Comparison of ENCODE assay signal across 7 cellular contexts in genomic region chr4:176002007-176002623, GRCh38.
DNase-seq lines count a peak whose midpoint lies in the region; ATAC-seq and TF ChIP-seq lines count a peak whose summit lies in the region.

No MANE protein-coding gene starts in this region.

- peaks cover 2% of the 10 kb centered on the region for H3K27me3 ChIP-seq in GM06990 (replicated peaks; ENCODE audit: control insufficient read depth, insufficient read depth, low read length)
- peaks cover 23% of the 10 kb centered on the region for H3K27me3 ChIP-seq in skeletal muscle satellite cell (ENCODE audit: control insufficient read depth, insufficient read depth, low read length)

- no peak for TF ChIP-seq CTCF in GM06990 (IDR thresholded peaks at IDR 0.05; ENCODE audit: insufficient read depth, low read length, poor library complexity, severe bottlenecking)

- H3K4me3 ChIP-seq in GM06990 (replicated peaks; ENCODE audit: low read depth, low read length) (peak overlapping the region; percentile 59), skeletal muscle satellite cell (ENCODE audit: low read length) (peak overlapping the region; percentile 76)

- H3K4me2 ChIP-seq in skeletal muscle satellite cell (ENCODE audit: low read length): peak overlapping the region; percentile 99

- no peaks in the 10 kb centered on the region for H3K9me3 ChIP-seq in skeletal muscle satellite cell (replicated peaks; ENCODE audit: low read length)

- in situ Hi-C loops in KBM-7 (cut with MboI; ENCODE audit: low pct_unique_long_range_greater_than_20kb, low sequenced_read_pairs): no loop called here

- peak; percentile 72 for ATAC-seq in GM21515 (IDR thresholded peaks at IDR 0.05; ENCODE audit: unreplicated experiment)
- ATAC-seq in HG02588 (IDR thresholded peaks at IDR 0.05; ENCODE audit: unreplicated experiment): no peak

- peak overlapping the region; percentile 29 for H3K9ac ChIP-seq in skeletal muscle satellite cell (ENCODE audit: low read depth, low read length)

- peak; percentile 84 for DNase-seq in GM06990 (ENCODE audit: extremely low read depth, insufficient read length)
- peak; percentile 37 for DNase-seq in KBM-7
- peak; percentile 72 for DNase-seq in iPS-NIHi11 (ENCODE audit: low spot score)

- peak overlapping the region; percentile 70 for H3K27ac ChIP-seq in angular gyrus (ENCODE audit: low read depth, low read length)

- peaks cover 8% of the 10 kb centered on the region for H3K4me1 ChIP-seq in skeletal muscle satellite cell (ENCODE audit: control insufficient read depth, insufficient read depth, low read length)

- H3K36me3 ChIP-seq in GM06990 (ENCODE audit: control insufficient read depth, insufficient read depth, low read length) (no peaks in the 10 kb centered on the region), skeletal muscle satellite cell (ENCODE audit: insufficient read depth, low read length) (no peaks in the 10 kb centered on the region)
